12 cellular contexts compared by ENCODE assay signal in the genomic region with DNA sequence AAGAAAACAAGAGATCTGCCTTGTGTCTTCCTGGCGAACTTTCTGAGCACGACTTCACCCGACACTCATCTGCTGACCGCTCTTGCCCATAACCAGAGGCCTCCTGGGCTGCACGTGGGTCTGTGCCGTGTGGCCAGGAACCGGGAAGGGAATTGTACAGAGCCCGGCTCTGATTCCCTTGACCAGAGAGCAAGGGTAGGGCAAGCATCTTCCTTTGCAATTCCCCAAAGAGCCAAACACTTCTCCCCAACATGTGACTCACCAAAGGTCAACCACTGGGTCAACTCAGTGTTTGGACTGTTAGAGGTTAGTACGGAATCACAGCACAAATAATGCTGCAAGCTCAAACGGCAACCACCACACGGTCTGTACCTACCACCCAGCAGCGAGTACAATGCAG. TPM values are rescaled to one million over a fixed set of nuclear protein-coding genes. Genes with fewer than 3 reads are reported as not detected.
A peak's percentile ranks its signal among the peaks of the same experiment; 100 is the strongest.
DNase-seq lines count a peak whose midpoint lies in the region; TF ChIP-seq lines count a peak whose summit lies in the region.
"Had no signal": no experiment of that assay in that cellular context is flagged by ENCODE, and none has a peak within 500 bp of the region (broad histone marks: within the 10 kb centered on the region; RNA-seq: fewer than 3 reads in every experiment).

No MANE protein-coding gene starts in this region.

- H3K4me3 ChIP-seq in MM.1S (ENCODE audit: low read length) (no peak overlapping the region), fibroblast of the aortic adventitia (ENCODE audit: low read depth, low read length) (no peak overlapping the region), osteoblast (ENCODE audit: insufficient read depth, low read length) (no peak overlapping the region)

- no peak overlapping the region for H3K4me2 ChIP-seq in MM.1S (ENCODE audit: low read depth, low read length)
- peak overlapping the region; percentile 11 for H3K4me2 ChIP-seq in osteoblast (ENCODE audit: insufficient read depth, low read length)

- peaks cover 27% of the 10 kb centered on the region for H3F3A ChIP-seq in MM.1S (ENCODE audit: insufficient read depth, low read length)

- peak overlapping the region; percentile 93; the same call in 1 of the 2 replicates for H3K27ac ChIP-seq in MM.1S (ENCODE audit: low read length)
- H3K27ac ChIP-seq in osteoblast (ENCODE audit: low read depth, low read length) = no peak overlapping the region

- TF ChIP-seq CTCF in CD14-positive monocyte (IDR thresholded peaks at IDR 0.05) (no peak), MM.1S (IDR thresholded peaks at IDR 0.05; ENCODE audit: low read length) (no peak), fibroblast of the aortic adventitia (IDR thresholded peaks at IDR 0.05; ENCODE audit: insufficient read depth, low read length) (no peak), osteoblast (IDR thresholded peaks at IDR 0.05; ENCODE audit: extremely low read depth, low read depth, low read length) (no peak)

- H3K27me3 Mint-ChIP-seq in CD14-positive monocyte (ENCODE audit: low read depth in 3 of 3) = no peaks in the 10 kb centered on the region

- H3K9me3 Mint-ChIP-seq in CD14-positive monocyte = peaks cover 0 to 2% (median 0%) of the 10 kb centered on the region in 7 donors

- H3K36me3 ChIP-seq in MM.1S (replicated peaks; ENCODE audit: insufficient read depth, low read length) (no peaks in the 10 kb centered on the region), osteoblast (ENCODE audit: insufficient read depth, low read length) (peaks cover 18% of the 10 kb centered on the region)

- peak overlapping the region in 5 of 7 donors; percentile 17 to 83 (median 44) for H3K27ac Mint-ChIP-seq in CD14-positive monocyte

- H3K4me3 Mint-ChIP-seq in CD14-positive monocyte = no peak overlapping the region

- intact Hi-C loops in CD14-positive monocyte (cut with micrococcal nuclease) = loop anchor here in 1 of 2 donors (5.0 kb wide), 1 partner anchor 46 kb away; no protein-coding TSS in a partner anchor

- H3K9me3 ChIP-seq in MM.1S (replicated peaks; ENCODE audit: insufficient read depth, low read length) (no peaks in the 10 kb centered on the region), osteoblast (ENCODE audit: low read depth, low read length) (no peaks in the 10 kb centered on the region)

- H3K9ac ChIP-seq in MM.1S (ENCODE audit: low read length) = no peak overlapping the region

- H4K20me1 ChIP-seq in MM.1S (ENCODE audit: insufficient read depth, low read length) (no peaks in the 10 kb centered on the region), osteoblast (ENCODE audit: insufficient read depth, low read length) (peaks cover 31% of the 10 kb centered on the region)

- H3K36me3 Mint-ChIP-seq in CD14-positive monocyte = peaks cover 43 to 54% of the 10 kb centered on the region in 2 donors

- DNase-seq in CD14-positive monocyte (ENCODE audit: low spot score) = peak; percentile 35
- DNase-seq in MM.1S = no peak
- peak; percentile 56 for DNase-seq in fibroblast of the aortic adventitia (ENCODE audit: low read depth)
- peak; percentile 95 for DNase-seq in osteoblast (ENCODE audit: insufficient read length, low spot score, missing footprints)
- DNase-seq in RPMI8226 = no peak
- no peak for DNase-seq in NOMO-1 (lab: John Stamatoyannopoulos, UW; ENCODE audit: unreplicated experiment in 2 of 2)
- DNase-seq in AG08395 (ENCODE audit: low spot score) = no peak
- DNase-seq in T1000 (lab: John Stamatoyannopoulos, UW) = no peak
- DNase-seq: activated CD4-positive, alpha-beta T cell treated with anti-CD3 and anti-CD28 coated beads for 1 hour; Calu3; caudate nucleus; retina had no signal

- H3K79me2 ChIP-seq in MM.1S (ENCODE audit: low read length) (peaks cover 6% of the 10 kb centered on the region), osteoblast (ENCODE audit: insufficient read depth, low read length) (no peaks in the 10 kb centered on the region)

- no peaks in the 10 kb centered on the region for H3K9me2 ChIP-seq in MM.1S (replicated peaks; ENCODE audit: insufficient read depth, low read length)

- peaks cover 20% of the 10 kb centered on the region for H3K4me1 Mint-ChIP-seq in CD14-positive monocyte

- H3K27me3 ChIP-seq in MM.1S (replicated peaks; ENCODE audit: insufficient read depth, low read length) (no peaks in the 10 kb centered on the region), osteoblast (ENCODE audit: insufficient read depth, low read length) (no peaks in the 10 kb centered on the region)

- H2AFZ ChIP-seq in MM.1S (ENCODE audit: low read length) (no peak overlapping the region), osteoblast (ENCODE audit: low read length) (no peak overlapping the region)

- peaks cover 49% of the 10 kb centered on the region for H3K4me1 ChIP-seq in MM.1S (ENCODE audit: low read length)
- H3K4me1 ChIP-seq in osteoblast (ENCODE audit: insufficient read depth, low read length) = peaks cover 16% of the 10 kb centered on the region

RNA-seq across cellular contexts. Expression of gene KLF2, which starts 48.9 kb away (rescaled TPM):
- polyA plus RNA-seq in CD14-positive monocyte = 10 to 100 TPM; 34.0 to 51.4 TPM
- total RNA-seq in fibroblast of the aortic adventitia (ENCODE audit: low replicate concordance) (2.2 and 5.7 TPM in 2 replicates), osteoblast (11.2 and 16.6 TPM in 2 replicates)

Comparison
In these comparisons a context has a peak if more than half of its experiments do, and no peak if none do; other contexts are left out.
1. DNase-seq: peak in CD14-positive monocyte (single experiment), fibroblast of the aortic adventitia (single experiment) and osteoblast (single experiment); none in MM.1S (single experiment), RPMI8226 (single experiment), NOMO-1 (0 of 2), AG08395 (single experiment) and T1000 (single experiment).